25 cellular contexts compared by ENCODE assay signal in the genomic region with DNA sequence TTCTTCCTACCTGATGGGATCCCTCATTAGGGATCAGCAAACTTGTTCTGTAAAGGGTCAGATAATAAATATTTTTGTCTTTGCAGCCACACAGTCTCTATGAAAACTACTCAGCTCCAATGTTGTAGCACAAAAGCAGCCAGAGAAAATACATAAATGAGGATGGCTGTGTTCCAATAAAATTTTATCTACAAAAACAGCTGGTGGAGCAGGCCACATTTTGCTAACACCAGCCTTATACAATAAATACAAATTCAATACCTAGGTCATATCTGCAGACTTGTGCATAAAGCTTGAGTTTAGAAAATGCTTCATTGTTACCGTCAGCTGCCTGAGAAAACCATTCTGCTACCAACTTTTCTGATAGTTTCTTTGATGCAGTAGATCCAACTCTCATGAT.
"Had no signal": no experiment of that assay in that cellular context is flagged by ENCODE, and none has a peak within 500 bp of the region (broad histone marks: within the 10 kb centered on the region; RNA-seq: fewer than 3 reads in every experiment).

No MANE protein-coding gene starts in this region.

- FAIRE-seq: TTC549 had no signal

- H3K4me1 Mint-ChIP-seq: activated naive CD8-positive, alpha-beta T cell treated with anti-CD3 and anti-CD28 coated beads for 36 hours; stimulated activated naive B cell treated with anti-CD40 and anti-IgM and Interleukin-4, amounts not matched to agents 10 μg/mL and 1 μg/mL and 100 μg/mL, for 72 hours had no signal

- H3K27me3 Mint-ChIP-seq: activated naive CD8-positive, alpha-beta T cell treated with anti-CD3 and anti-CD28 coated beads for 36 hours; naive thymus-derived CD8-positive, alpha-beta T cell; progenitor cell of endocrine pancreas; stimulated activated naive B cell treated with anti-CD40 and anti-IgM and Interleukin-4, amounts not matched to agents 10 μg/mL and 1 μg/mL and 100 μg/mL, for 72 hours had no signal

- ATAC-seq: activated T-cell treated with anti-CD3 and anti-CD28 coated beads, Interleukin-2, amount 50 U/mL, for 4 hours; esophagus mucosa; naive thymus-derived CD8-positive, alpha-beta T cell; stimulated activated naive B cell treated with anti-CD40 and anti-IgM and Interleukin-4, amounts not matched to agents 10 μg/mL and 1 μg/mL and 100 μg/mL, for 72 hours had no signal

- H3K4me3 ChIP-seq: breast epithelium, coronary artery, left ventricle myocardium inferior, transverse colon, uterus had no signal

- H3K36me3 ChIP-seq: uterus had no signal

- H3K4me1 ChIP-seq: breast epithelium, left ventricle myocardium inferior, transverse colon, uterus had no signal

- H3K27me3 ChIP-seq: breast epithelium, transverse colon, uterus had no signal

- H3K27ac ChIP-seq: breast epithelium, coronary artery, left ventricle myocardium inferior, transverse colon, uterus had no signal

- H3K27ac Mint-ChIP-seq: activated naive CD8-positive, alpha-beta T cell treated with anti-CD3 and anti-CD28 coated beads for 36 hours; progenitor cell of endocrine pancreas; stimulated activated naive B cell treated with anti-CD40 and anti-IgM and Interleukin-4, amounts not matched to agents 10 μg/mL and 1 μg/mL and 100 μg/mL, for 72 hours had no signal

- DNase-seq: activated CD4-positive, alpha-beta T cell treated with anti-CD3 and anti-CD28 coated beads for 4 hours; activated CD4-positive, alpha-beta T cell treated with anti-CD3 and anti-CD28 coated beads, Interleukin-2, amount 50 U/mL, for 48 hours; activated CD4-positive, CD25-positive, alpha-beta regulatory T cell; activated CD8-positive, alpha-beta memory T cell treated with anti-CD3 and anti-CD28 coated beads, Interleukin-2, amount 50 U/mL, for 48 hours; activated naive CD4-positive, alpha-beta T cell treated with Interleukin-2 at 50 U/mL for 16 hours; activated naive CD8-positive, alpha-beta T cell treated with anti-CD3 and anti-CD28 coated beads for 36 hours; activated T-cell treated with anti-CD3 and anti-CD28 coated beads, Interleukin-2, amount 50 U/mL, for 4 hours; effector CD4-positive, alpha-beta T cell; foreskin melanocyte; glutamatergic neuron; hippocampal formation; kidney glomerular epithelial cell; left ventricle myocardium inferior; naive thymus-derived CD8-positive, alpha-beta T cell; retina; stimulated activated CD4-positive, alpha-beta T cell treated with anti-CD3 and anti-CD28 coated beads, Interleukin-2, amount 100 ng/mL, for 48 hours; stimulated activated CD8-positive, alpha-beta memory T cell treated with anti-CD3 and anti-CD28 coated beads, Interleukin-4, amount 100 ng/mL, for 48 hours; stimulated activated naive B cell treated with anti-CD40 and anti-IgM and Interleukin-4, amounts not matched to agents 10 μg/mL and 1 μg/mL and 100 μg/mL, for 72 hours; transverse colon; uterus had no signal

- H3K4me3 Mint-ChIP-seq: activated naive CD8-positive, alpha-beta T cell treated with anti-CD3 and anti-CD28 coated beads for 36 hours; activated T-cell treated with anti-CD3 and anti-CD28 coated beads, Interleukin-2, amount 50 U/mL, for 4 hours; naive thymus-derived CD8-positive, alpha-beta T cell; stimulated activated naive B cell treated with anti-CD40 and anti-IgM and Interleukin-4, amounts not matched to agents 10 μg/mL and 1 μg/mL and 100 μg/mL, for 72 hours had no signal

- H3K9me3 Mint-ChIP-seq: activated naive CD8-positive, alpha-beta T cell treated with anti-CD3 and anti-CD28 coated beads for 36 hours; activated T-cell treated with anti-CD3 and anti-CD28 coated beads, Interleukin-2, amount 50 U/mL, for 4 hours; naive thymus-derived CD8-positive, alpha-beta T cell; stimulated activated naive B cell treated with anti-CD40 and anti-IgM and Interleukin-4, amounts not matched to agents 10 μg/mL and 1 μg/mL and 100 μg/mL, for 72 hours had no signal
